In genomic region chr12:59823535-59823934, GRCh38 we compare ENCODE assay signal across 17 cellular contexts.
"Had no signal": no experiment of that assay in that cellular context is flagged by ENCODE, and none has a peak within 500 bp of the region (broad histone marks: within the 10 kb centered on the region; RNA-seq: fewer than 3 reads in every experiment).

No MANE protein-coding gene starts in this region.

- DNase-seq: activated CD4-positive, alpha-beta memory T cell treated with anti-CD3 and anti-CD28 coated beads, Interleukin-2, amount 10 ng/mL, durations not matched to agents 7 days and 5 days; activated CD4-positive, alpha-beta T cell treated with anti-CD3 and anti-CD28 coated beads for 4 hours; activated effector memory CD4-positive, alpha-beta T cell treated with anti-CD3 and anti-CD28 coated beads, Interleukin-2, amount 50 U/mL, for 16 hours; activated naive CD8-positive, alpha-beta T cell treated with anti-CD3 and anti-CD28 coated beads for 36 hours; activated T-cell treated with anti-CD3 and anti-CD28 coated beads, Interleukin-2, amount 50 U/mL, for 4 hours; cortex of kidney; effector CD4-positive, alpha-beta T cell; esophagus squamous epithelium; head of caudate nucleus; left colon; lower lobe of right lung; naive B cell; T-helper 2 cell; tibial artery had no signal

- H3K79me2 ChIP-seq: parathyroid adenoma had no signal

- H2AFZ ChIP-seq: parathyroid adenoma had no signal

- H3K36me3 ChIP-seq: esophagus squamous epithelium, lower lobe of right lung, tibial artery had no signal

- H3K27ac ChIP-seq: esophagus squamous epithelium, lower lobe of right lung, parathyroid adenoma, tibial artery had no signal

- H3K9ac ChIP-seq: parathyroid adenoma had no signal

- H3K9me3 ChIP-seq: esophagus squamous epithelium, lower lobe of right lung, tibial artery had no signal

- ATAC-seq: activated T-cell treated with anti-CD3 and anti-CD28 coated beads, Interleukin-2, amount 50 U/mL, for 4 hours; left colon; lower lobe of right lung; stimulated activated memory B cell treated with anti-CD40 and anti-IgM and Interleukin-4, amounts not matched to agents 10 μg/mL and 1 μg/mL and 100 μg/mL, for 72 hours; WTC11 had no signal

- H3K27me3 ChIP-seq: esophagus squamous epithelium, tibial artery had no signal

- H3K4me1 ChIP-seq: esophagus squamous epithelium, lower lobe of right lung, parathyroid adenoma had no signal

- H3K4me3 ChIP-seq: esophagus squamous epithelium, lower lobe of right lung, tibial artery had no signal
